1 cellular context compared by ENCODE assay signal in genomic region chr2:222671259-222672067, GRCh38.
TF ChIP-seq lines count a peak whose summit lies in the region.

Gene MOGAT1 (plus strand): TSS chr2:222671658. CDS start chr2:222671786, 128 bp downstream.

TF ChIP-seq in HepG2, 621 proteins besides CTCF, POLR2A, EP300 and RAD21 (continued from another document and continues in another):
- TF ChIP-seq, protein P1, sequence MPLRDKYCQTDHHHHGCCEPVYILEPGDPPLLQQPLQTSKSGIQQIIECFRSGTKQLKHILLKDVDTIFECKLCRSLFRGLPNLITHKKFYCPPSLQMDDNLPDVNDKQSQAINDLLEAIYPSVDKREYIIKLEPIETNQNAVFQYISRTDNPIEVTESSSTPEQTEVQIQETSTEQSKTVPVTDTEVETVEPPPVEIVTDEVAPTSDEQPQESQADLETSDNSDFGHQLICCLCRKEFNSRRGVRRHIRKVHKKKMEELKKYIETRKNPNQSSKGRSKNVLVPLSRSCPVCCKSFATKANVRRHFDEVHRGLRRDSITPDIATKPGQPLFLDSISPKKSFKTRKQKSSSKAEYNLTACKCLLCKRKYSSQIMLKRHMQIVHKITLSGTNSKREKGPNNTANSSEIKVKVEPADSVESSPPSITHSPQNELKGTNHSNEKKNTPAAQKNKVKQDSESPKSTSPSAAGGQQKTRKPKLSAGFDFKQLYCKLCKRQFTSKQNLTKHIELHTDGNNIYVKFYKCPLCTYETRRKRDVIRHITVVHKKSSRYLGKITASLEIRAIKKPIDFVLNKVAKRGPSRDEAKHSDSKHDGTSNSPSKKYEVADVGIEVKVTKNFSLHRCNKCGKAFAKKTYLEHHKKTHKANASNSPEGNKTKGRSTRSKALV (CRISPR knock-in tag; IDR thresholded peaks at IDR 0.05) = peak; percentile 99
- TF ChIP-seq, protein P2, sequence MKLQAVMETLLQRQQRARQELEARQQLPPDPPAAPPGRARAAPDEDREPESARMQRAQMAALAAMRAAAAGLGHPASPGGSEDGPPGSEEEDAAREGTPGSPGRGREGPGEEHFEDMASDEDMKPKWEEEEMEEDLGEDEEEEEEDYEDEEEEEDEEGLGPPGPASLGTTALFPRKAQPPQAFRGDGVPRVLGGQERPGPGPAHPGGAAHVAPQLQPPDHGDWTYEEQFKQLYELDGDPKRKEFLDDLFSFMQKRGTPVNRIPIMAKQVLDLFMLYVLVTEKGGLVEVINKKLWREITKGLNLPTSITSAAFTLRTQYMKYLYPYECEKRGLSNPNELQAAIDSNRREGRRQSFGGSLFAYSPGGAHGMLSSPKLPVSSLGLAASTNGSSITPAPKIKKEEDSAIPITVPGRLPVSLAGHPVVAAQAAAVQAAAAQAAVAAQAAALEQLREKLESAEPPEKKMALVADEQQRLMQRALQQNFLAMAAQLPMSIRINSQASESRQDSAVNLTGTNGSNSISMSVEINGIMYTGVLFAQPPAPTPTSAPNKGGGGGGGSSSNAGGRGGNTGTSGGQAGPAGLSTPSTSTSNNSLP (IDR thresholded peaks at IDR 0.05; ENCODE audit: low read depth, low read length) = no peak
- TF ChIP-seq MTF2 (CRISPR knock-in tag; IDR thresholded peaks at IDR 0.05; ENCODE audit: borderline replicate concordance) (peak; percentile 76), PLRG1 (conservative IDR thresholded peaks at IDR 0.05) (no peak), ZNF546 (CRISPR knock-in tag; conservative IDR thresholded peaks at IDR 0.05) (peak; percentile 94), NFRKB (IDR thresholded peaks at IDR 0.05) (no peak), U2AF2 (IDR thresholded peaks at IDR 0.05; ENCODE audit: low read depth, low read length) (no peak), ZNF577 (CRISPR knock-in tag; IDR thresholded peaks at IDR 0.05; ENCODE audit: borderline replicate concordance, low read depth) (0 out of 2 replicates have a peak, but pooled peaks have one; percentile 77), FOXP4 (CRISPR knock-in tag; IDR thresholded peaks at IDR 0.05) (peak; percentile 73), SETDB1 (CRISPR knock-in tag; IDR thresholded peaks at IDR 0.05; ENCODE audit: borderline replicate concordance) (no peak), ZNF343 (CRISPR knock-in tag; IDR thresholded peaks at IDR 0.05) (peak; percentile 98), CEBPZ (IDR thresholded peaks at IDR 0.05; ENCODE audit: low read length) (no peak), GPN1 (CRISPR knock-in tag; IDR thresholded peaks at IDR 0.05; ENCODE audit: borderline replicate concordance) (no peak), ZNF30 (CRISPR knock-in tag; IDR thresholded peaks at IDR 0.05) (peak; percentile 97; the same call in 1 of the 2 replicates), MIER2 (CRISPR knock-in tag; IDR thresholded peaks at IDR 0.05) (peak; percentile 17; the same call in 1 of the 2 replicates), ZNF253 (CRISPR knock-in tag; IDR thresholded peaks at IDR 0.05; ENCODE audit: borderline replicate concordance) (peak; percentile 37; the same call in 1 of the 2 replicates), MLLT10 (CRISPR knock-in tag; IDR thresholded peaks at IDR 0.05) (no peak), RBFOX2 (IDR thresholded peaks at IDR 0.05; ENCODE audit: low read depth, low read length) (peak; percentile 99), JUN (CRISPR knock-in tag; IDR thresholded peaks at IDR 0.05) (peak; percentile 22; the same call in 1 of the 2 replicates), ZNF780A (CRISPR knock-in tag; IDR thresholded peaks at IDR 0.05) (no peak), ZNF781 (CRISPR knock-in tag; IDR thresholded peaks at IDR 0.05; ENCODE audit: borderline replicate concordance, not compliant biosample characterization) (peak; percentile 30), SMARCE1 (IDR thresholded peaks at IDR 0.05; ENCODE audit: borderline replicate concordance) (no peak), HNRNPL (IDR thresholded peaks at IDR 0.05; ENCODE audit: low read depth, low read length) (peak; percentile 95), ATM (IDR thresholded peaks at IDR 0.05; ENCODE audit: borderline replicate concordance) (no peak), ZNF660 (CRISPR knock-in tag; IDR thresholded peaks at IDR 0.05; ENCODE audit: borderline replicate concordance, low read depth) (no peak; the same call in 1 of the 2 replicates), FOXJ3 (CRISPR knock-in tag; IDR thresholded peaks at IDR 0.05; ENCODE audit: borderline replicate concordance) (peak; percentile 29; the same call in 1 of the 2 replicates), ZNF263 (CRISPR knock-in tag; IDR thresholded peaks at IDR 0.05) (peak; percentile 77), ZNF33B (CRISPR knock-in tag; IDR thresholded peaks at IDR 0.05) (no peak), ZNF619 (CRISPR knock-in tag; IDR thresholded peaks at IDR 0.05) (peak; percentile 85), ARHGAP35 (CRISPR knock-in tag; IDR thresholded peaks at IDR 0.05; ENCODE audit: borderline replicate concordance) (peak; percentile 86; the same call in 1 of the 2 replicates), MLXIP (CRISPR knock-in tag; IDR thresholded peaks at IDR 0.05; ENCODE audit: borderline replicate concordance) (0 out of 2 replicates have a peak, but pooled peaks have one; percentile 57), ZFAT (CRISPR knock-in tag; conservative IDR thresholded peaks at IDR 0.05) (no peak; the same call in 1 of the 2 replicates), MTF1 (CRISPR knock-in tag; IDR thresholded peaks at IDR 0.05) (peak; percentile 71), ATRX (CRISPR knock-in tag; IDR thresholded peaks at IDR 0.05; ENCODE audit: borderline replicate concordance) (no peak), MEF2D (CRISPR knock-in tag; IDR thresholded peaks at IDR 0.05) (no peak), ONECUT2 (CRISPR knock-in tag; IDR thresholded peaks at IDR 0.05) (no peak), ZNF572 (CRISPR knock-in tag; IDR thresholded peaks at IDR 0.05) (0 out of 2 replicates have a peak, but pooled peaks have one; percentile 70), PHF20 (CRISPR knock-in tag; IDR thresholded peaks at IDR 0.05) (no peak), ZNF704 (CRISPR knock-in tag; IDR thresholded peaks at IDR 0.05; ENCODE audit: borderline replicate concordance) (peak; percentile 87), NPAS2 (CRISPR knock-in tag; IDR thresholded peaks at IDR 0.05; ENCODE audit: borderline replicate concordance) (no peak), SMAD9 (CRISPR knock-in tag; IDR thresholded peaks at IDR 0.05) (no peak), ZNF317 (CRISPR knock-in tag; IDR thresholded peaks at IDR 0.05) (peak; percentile 63; the same call in 1 of the 2 replicates)
- TF ChIP-seq, protein P3, sequence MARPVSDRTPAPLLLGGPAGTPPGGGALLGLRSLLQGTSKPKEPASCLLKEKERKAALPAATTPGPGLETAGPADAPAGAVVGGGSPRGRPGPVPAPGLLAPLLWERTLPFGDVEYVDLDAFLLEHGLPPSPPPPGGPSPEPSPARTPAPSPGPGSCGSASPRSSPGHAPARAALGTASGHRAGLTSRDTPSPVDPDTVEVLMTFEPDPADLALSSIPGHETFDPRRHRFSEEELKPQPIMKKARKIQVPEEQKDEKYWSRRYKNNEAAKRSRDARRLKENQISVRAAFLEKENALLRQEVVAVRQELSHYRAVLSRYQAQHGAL (CRISPR knock-in tag; IDR thresholded peaks at IDR 0.05; ENCODE audit: not compliant biosample characterization) = peak; percentile 31
- TF ChIP-seq, protein P4, sequence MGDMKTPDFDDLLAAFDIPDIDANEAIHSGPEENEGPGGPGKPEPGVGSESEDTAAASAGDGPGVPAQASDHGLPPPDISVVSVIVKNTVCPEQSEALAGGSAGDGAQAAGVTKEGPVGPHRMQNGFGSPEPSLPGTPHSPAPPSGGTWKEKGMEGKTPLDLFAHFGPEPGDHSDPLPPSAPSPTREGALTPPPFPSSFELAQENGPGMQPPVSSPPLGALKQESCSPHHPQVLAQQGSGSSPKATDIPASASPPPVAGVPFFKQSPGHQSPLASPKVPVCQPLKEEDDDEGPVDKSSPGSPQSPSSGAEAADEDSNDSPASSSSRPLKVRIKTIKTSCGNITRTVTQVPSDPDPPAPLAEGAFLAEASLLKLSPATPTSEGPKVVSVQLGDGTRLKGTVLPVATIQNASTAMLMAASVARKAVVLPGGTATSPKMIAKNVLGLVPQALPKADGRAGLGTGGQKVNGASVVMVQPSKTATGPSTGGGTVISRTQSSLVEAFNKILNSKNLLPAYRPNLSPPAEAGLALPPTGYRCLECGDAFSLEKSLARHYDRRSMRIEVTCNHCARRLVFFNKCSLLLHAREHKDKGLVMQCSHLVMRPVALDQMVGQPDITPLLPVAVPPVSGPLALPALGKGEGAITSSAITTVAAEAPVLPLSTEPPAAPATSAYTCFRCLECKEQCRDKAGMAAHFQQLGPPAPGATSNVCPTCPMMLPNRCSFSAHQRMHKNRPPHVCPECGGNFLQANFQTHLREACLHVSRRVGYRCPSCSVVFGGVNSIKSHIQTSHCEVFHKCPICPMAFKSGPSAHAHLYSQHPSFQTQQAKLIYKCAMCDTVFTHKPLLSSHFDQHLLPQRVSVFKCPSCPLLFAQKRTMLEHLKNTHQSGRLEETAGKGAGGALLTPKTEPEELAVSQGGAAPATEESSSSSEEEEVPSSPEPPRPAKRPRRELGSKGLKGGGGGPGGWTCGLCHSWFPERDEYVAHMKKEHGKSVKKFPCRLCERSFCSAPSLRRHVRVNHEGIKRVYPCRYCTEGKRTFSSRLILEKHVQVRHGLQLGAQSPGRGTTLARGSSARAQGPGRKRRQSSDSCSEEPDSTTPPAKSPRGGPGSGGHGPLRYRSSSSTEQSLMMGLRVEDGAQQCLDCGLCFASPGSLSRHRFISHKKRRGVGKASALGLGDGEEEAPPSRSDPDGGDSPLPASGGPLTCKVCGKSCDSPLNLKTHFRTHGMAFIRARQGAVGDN (CRISPR knock-in tag; IDR thresholded peaks at IDR 0.05) = peak; percentile 100
